In the genomic region with DNA sequence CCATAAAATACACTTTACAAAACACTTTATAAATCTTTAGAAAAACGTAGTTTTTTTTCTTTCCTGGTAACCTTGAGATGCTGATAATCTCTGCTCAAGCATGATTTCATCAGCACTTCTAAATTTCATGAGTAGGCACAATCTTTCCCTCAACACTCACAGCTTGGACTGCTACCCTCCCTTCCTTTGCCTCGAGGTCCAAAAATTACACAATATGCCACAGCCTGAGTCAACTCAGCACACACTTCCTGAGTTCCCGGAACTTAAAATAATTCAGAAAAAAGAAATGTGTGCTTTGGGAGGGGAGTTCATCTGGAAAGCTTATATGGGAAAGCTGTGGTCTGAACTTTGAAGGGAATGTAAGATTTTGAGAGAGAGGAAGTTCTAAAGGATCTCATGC, we compare ENCODE assay signal across 10 cellular contexts. TPM values are rescaled to one million over a fixed set of nuclear protein-coding genes. Genes with fewer than 3 reads are reported as not detected.
A peak's percentile ranks its signal among the peaks of the same experiment; 100 is the strongest.
DNase-seq lines count a peak whose midpoint lies in the region; ATAC-seq, FAIRE-seq and TF ChIP-seq lines count a peak whose summit lies in the region.
"Had no signal": no experiment of that assay in that cellular context is flagged by ENCODE, and none has a peak within 500 bp of the region (broad histone marks: within the 10 kb centered on the region; RNA-seq: fewer than 3 reads in every experiment).

No MANE protein-coding gene starts in this region.

- peak overlapping the region; percentile 66 for H2AFZ ChIP-seq in keratinocyte (ENCODE audit: control insufficient read depth, low read length)

- no peaks in the 10 kb centered on the region for H3K9me3 Mint-ChIP-seq in activated CD4-positive, alpha-beta T cell treated with anti-CD3 and anti-CD28 coated beads for 36 hours (ENCODE audit: low read depth)

- no peak for TF ChIP-seq EP300 in transverse colon (IDR thresholded peaks at IDR 0.05; ENCODE audit: low read depth)

- H3K4me1 ChIP-seq in adipocyte (ENCODE audit: control insufficient read depth, insufficient read depth, low read length), result peaks cover 17% of the 10 kb centered on the region
- peaks cover 48% of the 10 kb centered on the region for H3K4me1 ChIP-seq in keratinocyte (ENCODE audit: control insufficient read depth, extremely low read depth, insufficient read depth, low read length)
- H3K4me1 ChIP-seq in transverse colon, result peaks cover 0 to 31% (median 13%) of the 10 kb centered on the region in 4 donors

- H3K4me3 ChIP-seq in adipocyte (ENCODE audit: low read length), result peak overlapping the region; percentile 42
- H3K4me3 ChIP-seq in keratinocyte (ENCODE audit: control insufficient read depth in 2 of 3, extremely low read depth in 1 of 3, insufficient read depth in 2 of 3, low read depth in 1 of 3, low read length in 3 of 3), result peak overlapping the region in 2 of 3 experiments; percentile 47 to 57
- no peak overlapping the region for H3K4me3 ChIP-seq in transverse colon

- 0 to 3% methylated on average over 1 to 3 of the region's 3 CpGs for WGBS in transverse colon (ENCODE audit: low coverage in 1 of 2), 2 donors

- no peak for TF ChIP-seq POLR2A in transverse colon (IDR thresholded peaks at IDR 0.05)

- H3K9me1 ChIP-seq in keratinocyte (ENCODE audit: control insufficient read depth, extremely low read depth, insufficient read depth, low read length), result no peaks in the 10 kb centered on the region

- no peaks in the 10 kb centered on the region for H4K20me1 ChIP-seq in keratinocyte (ENCODE audit: control insufficient read depth, extremely low read depth, insufficient read depth, low read length)

- CTCF ChIA-PET in activated CD4-positive, alpha-beta T cell treated with anti-CD3 and anti-CD28 coated beads for 36 hours (lab: Charles Lee), result interaction anchor here (0.8 to 1.7 kb wide), 5 partner anchors 45 to 274 kb away, joined by 3 to 5 read pairs (median 5); no protein-coding TSS in a partner anchor

- H3K4me1 Mint-ChIP-seq in activated CD4-positive, alpha-beta T cell treated with anti-CD3 and anti-CD28 coated beads for 36 hours, result no peaks in the 10 kb centered on the region

- H3K9ac ChIP-seq in adipocyte (ENCODE audit: low read length), result peak overlapping the region; percentile 78
- peak overlapping the region; percentile 57 for H3K9ac ChIP-seq in keratinocyte (ENCODE audit: control insufficient read depth, extremely low read depth, insufficient read depth, low read length)

- no peak overlapping the region for H3K4me3 Mint-ChIP-seq in activated CD4-positive, alpha-beta T cell treated with anti-CD3 and anti-CD28 coated beads for 36 hours

- peaks cover 27% of the 10 kb centered on the region for H3K79me2 ChIP-seq in keratinocyte (ENCODE audit: control insufficient read depth, insufficient read depth, low read length)

- POLR2A ChIA-PET in activated CD4-positive, alpha-beta T cell treated with anti-CD3 and anti-CD28 coated beads for 36 hours (lab: Charles Lee), result no interaction called here

- no peak for TF ChIP-seq CTCF in keratinocyte (optimal IDR thresholded peaks at IDR 0.05 in 1 of 3, IDR thresholded peaks at IDR 0.05 in 1 of 3, conservative IDR thresholded peaks at IDR 0.05 in 1 of 3; ENCODE audit: extremely low read depth in 1 of 3, insufficient read depth in 2 of 3, low read length in 3 of 3)
- TF ChIP-seq CTCF in transverse colon (IDR thresholded peaks at IDR 0.05), result no peak
- no peak for TF ChIP-seq CTCF in GM13977 (IDR thresholded peaks at IDR 0.05; ENCODE audit: extremely low read depth, insufficient read depth, missing control alignments)

- peak overlapping the region; percentile 91 for H3K27ac ChIP-seq in keratinocyte (ENCODE audit: control insufficient read depth, insufficient read depth, low read length)
- H3K27ac ChIP-seq in transverse colon, result peak overlapping the region; percentile 33 to 73 (median 70)

- no peaks in the 10 kb centered on the region for H3K27me3 ChIP-seq in adipocyte (replicated peaks; ENCODE audit: control insufficient read depth, insufficient read depth, low read length)
- no peaks in the 10 kb centered on the region for H3K27me3 ChIP-seq in keratinocyte (ENCODE audit: control insufficient read depth, extremely low read depth, insufficient read depth, low read length)
- H3K27me3 ChIP-seq in transverse colon, result no peaks in the 10 kb centered on the region

- ATAC-seq in activated CD4-positive, alpha-beta T cell treated with anti-CD3 and anti-CD28 coated beads for 36 hours, result peak; percentile 90
- ATAC-seq in GM19328 (IDR thresholded peaks at IDR 0.05; ENCODE audit: unreplicated experiment), result no peak
- ATAC-seq in HG03521 (IDR thresholded peaks at IDR 0.05; ENCODE audit: unreplicated experiment), result no peak

- dilution Hi-C loops in keratinocyte (cut with MboI; ENCODE audit: extremely low pct_ligation_motif_present, low sequenced_read_pairs), result no loop called here

- in situ Hi-C loops in transverse colon (cut with MboI; ENCODE audit: low pct_ligation_motif_present in 1 of 4, low pct_unique_long_range_greater_than_20kb in 1 of 4, low sequenced_read_pairs in 3 of 4) (no loop called here), GM13977 (cut with MboI; ENCODE audit: low pct_unique_long_range_greater_than_20kb, low sequenced_read_pairs, unreplicated experiment) (no loop called here)

- peak; percentile 96 for FAIRE-seq in keratinocyte (lab: Jason Lieb, UNC)

- H3K9me3 ChIP-seq in adipocyte (ENCODE audit: control insufficient read depth, low read length), result no peaks in the 10 kb centered on the region
- no peaks in the 10 kb centered on the region for H3K9me3 ChIP-seq in keratinocyte (ENCODE audit: control insufficient read depth, low read depth, low read length)
- no peaks in the 10 kb centered on the region for H3K9me3 ChIP-seq in transverse colon

- no peak overlapping the region for H3K27ac Mint-ChIP-seq in activated CD4-positive, alpha-beta T cell treated with anti-CD3 and anti-CD28 coated beads for 36 hours

- H3K27me3 Mint-ChIP-seq in activated CD4-positive, alpha-beta T cell treated with anti-CD3 and anti-CD28 coated beads for 36 hours, result peaks cover 5% of the 10 kb centered on the region

- DNase-seq in activated CD4-positive, alpha-beta T cell treated with anti-CD3 and anti-CD28 coated beads for 36 hours, result peak; percentile 17
- no peak for DNase-seq in activated CD4-positive, alpha-beta T cell treated with anti-CD3 and anti-CD28 coated beads for 1 hour
- DNase-seq in adipocyte (ENCODE audit: low read depth), result peak; percentile 95
- peak; percentile 64 for DNase-seq in keratinocyte (ENCODE audit: low read depth, low spot score)
- DNase-seq in transverse colon, result no peak
- DNase-seq in GM13977 (ENCODE audit: low spot score), result no peak
- DNase-seq: NCI-H1105 had no signal

- no peaks in the 10 kb centered on the region for H3K36me3 Mint-ChIP-seq in activated CD4-positive, alpha-beta T cell treated with anti-CD3 and anti-CD28 coated beads for 36 hours (ENCODE audit: low read depth)

- no peaks in the 10 kb centered on the region for H3K36me3 ChIP-seq in adipocyte (ENCODE audit: control insufficient read depth, insufficient read depth, low read length, severe bottlenecking)
- H3K36me3 ChIP-seq in keratinocyte (ENCODE audit: control insufficient read depth in 2 of 2, extremely low read depth in 1 of 2, insufficient read depth in 2 of 2, low read length in 2 of 2), result peaks cover 10 to 34% of the 10 kb centered on the region in 2 experiments
- H3K36me3 ChIP-seq in transverse colon, result no peaks in the 10 kb centered on the region

- intact Hi-C loops in activated CD4-positive, alpha-beta T cell treated with anti-CD3 and anti-CD28 coated beads for 36 hours (cut with DNase I, micrococcal nuclease), result loop anchor here in 1 of 2 experiments (2.0 kb wide), 1 partner anchor 31 kb away; no protein-coding TSS in a partner anchor
- intact Hi-C loops in transverse colon (cut with DNase I; ENCODE audit: low total_unique reads), result no loop called here

- peak overlapping the region; percentile 88 for H3K4me2 ChIP-seq in keratinocyte (ENCODE audit: control insufficient read depth, extremely low read depth, insufficient read depth, low read depth, low read length)

RNA-seq across cellular contexts. Expression of a gene that starts 5.9 kb away (rescaled TPM):
- not detected for total RNA-seq in activated CD4-positive, alpha-beta T cell treated with anti-CD3 and anti-CD28 coated beads for 36 hours
- polyA plus RNA-seq in keratinocyte, result 276 to 518 TPM (median 407 TPM) in 3 replicates
- polyA plus RNA-seq in keratinocyte (2011; ENCODE audit: low read depth), result 70.1 TPM
- 101 and 182 TPM in 2 replicates for polyA plus RNA-seq in keratinocyte (2011; cell fraction: cytosol; rRNA removed)
- 524 and 583 TPM in 2 replicates for polyA plus RNA-seq in keratinocyte (2011; cell fraction: nucleus; rRNA removed)
- polyA plus RNA-seq in keratinocyte (2012; ENCODE audit: low replicate concordance), result 118 and 196 TPM in 2 replicates
- polyA minus RNA-seq in keratinocyte, result 78.1 to 457 TPM (median 341 TPM) in 3 replicates
- polyA minus RNA-seq in keratinocyte (2011; cell fraction: cytosol; rRNA and poly(A)+ RNA removed), result 162 TPM
- 516 and 884 TPM in 2 replicates for polyA minus RNA-seq in keratinocyte (2011; cell fraction: nucleus; rRNA and poly(A)+ RNA removed)
- 1 to 10 TPM in 2 of 4 donors, not detected in 2; 1.1 to 1.7 TPM for total RNA-seq in transverse colon

RNA-seq across cellular contexts. Expression of a gene that starts 33.7 kb away (rescaled TPM):
- 10 to 100 TPM; 18.8 to 27.3 TPM for total RNA-seq in activated CD4-positive, alpha-beta T cell treated with anti-CD3 and anti-CD28 coated beads for 36 hours
- 11.7 to 22.0 TPM (median 13.2 TPM) in 3 replicates for polyA plus RNA-seq in keratinocyte
- 47.9 TPM for polyA plus RNA-seq in keratinocyte (2011; ENCODE audit: low read depth)
- 7.0 and 10.2 TPM in 2 replicates for polyA plus RNA-seq in keratinocyte (2011; cell fraction: cytosol; rRNA removed)
- 29.7 and 45.8 TPM in 2 replicates for polyA plus RNA-seq in keratinocyte (2011; cell fraction: nucleus; rRNA removed)
- polyA plus RNA-seq in keratinocyte (2012; ENCODE audit: low replicate concordance), result 8.0 and 14.9 TPM in 2 replicates
- 0.69 to 8.8 TPM (median 5.7 TPM) in 3 replicates for polyA minus RNA-seq in keratinocyte
- polyA minus RNA-seq in keratinocyte (2011; cell fraction: cytosol; rRNA and poly(A)+ RNA removed), result 15.2 TPM
- 18.0 and 32.3 TPM in 2 replicates for polyA minus RNA-seq in keratinocyte (2011; cell fraction: nucleus; rRNA and poly(A)+ RNA removed)
- 10 to 100 TPM; 43.6 to 89.2 (median 55.9) TPM for total RNA-seq in transverse colon

RNA-seq across cellular contexts. Expression of a gene that starts 38.9 kb away (rescaled TPM):
- not detected for total RNA-seq in activated CD4-positive, alpha-beta T cell treated with anti-CD3 and anti-CD28 coated beads for 36 hours
- 0.04 to 0.05 TPM in 2 of 3 replicates, not detected in the other for polyA plus RNA-seq in keratinocyte
- 0.30 TPM for polyA plus RNA-seq in keratinocyte (2011; ENCODE audit: low read depth)
- polyA plus RNA-seq in keratinocyte (2011; cell fraction: cytosol; rRNA removed), result not detected in 2 replicates
- 0.09 TPM in 1 of 2 replicates, not detected in the other for polyA plus RNA-seq in keratinocyte (2011; cell fraction: nucleus; rRNA removed)
- 0.38 TPM in 1 of 2 replicates, not detected in the other for polyA plus RNA-seq in keratinocyte (2012; ENCODE audit: low replicate concordance)
- 0.13 TPM in 1 of 3 replicates, not detected in the others for polyA minus RNA-seq in keratinocyte
- not detected for polyA minus RNA-seq in keratinocyte (2011; cell fraction: cytosol; rRNA and poly(A)+ RNA removed)
- 0.16 TPM in 1 of 2 replicates, not detected in the other for polyA minus RNA-seq in keratinocyte (2011; cell fraction: nucleus; rRNA and poly(A)+ RNA removed)
- 1,000 to 10,000 TPM in 1 of 4 donors, 100 to 1,000 TPM in 2, 10 to 100 TPM in 1; 16.1 to 1,013 (median 168) TPM for total RNA-seq in transverse colon
- total RNA-seq: temporal lobe had no signal

Comparison
In these comparisons a context has a peak if more than half of its experiments do, and no peak if none do; other contexts are left out.
1. DNase-seq: peak in activated CD4-positive, alpha-beta T cell treated with anti-CD3 and anti-CD28 coated beads for 36 hours (single experiment), adipocyte (single experiment) and keratinocyte (single experiment); none in activated CD4-positive, alpha-beta T cell treated with anti-CD3 and anti-CD28 coated beads for 1 hour (single experiment), transverse colon (single experiment) and GM13977 (single experiment).
2. H3K4me3 ChIP-seq: peak in adipocyte (single experiment) and keratinocyte (2 of 3); none in transverse colon (0 of 4).
3. RNA of a gene that starts 38.9 kb away (total RNA-seq): 16.1 to 1,013 TPM in transverse colon; not detected in activated CD4-positive, alpha-beta T cell treated with anti-CD3 and anti-CD28 coated beads for 36 hours; every median in the first group is over 10 times any median in the second.